ENCODE assay signal across 8 cellular contexts in the genomic region with DNA sequence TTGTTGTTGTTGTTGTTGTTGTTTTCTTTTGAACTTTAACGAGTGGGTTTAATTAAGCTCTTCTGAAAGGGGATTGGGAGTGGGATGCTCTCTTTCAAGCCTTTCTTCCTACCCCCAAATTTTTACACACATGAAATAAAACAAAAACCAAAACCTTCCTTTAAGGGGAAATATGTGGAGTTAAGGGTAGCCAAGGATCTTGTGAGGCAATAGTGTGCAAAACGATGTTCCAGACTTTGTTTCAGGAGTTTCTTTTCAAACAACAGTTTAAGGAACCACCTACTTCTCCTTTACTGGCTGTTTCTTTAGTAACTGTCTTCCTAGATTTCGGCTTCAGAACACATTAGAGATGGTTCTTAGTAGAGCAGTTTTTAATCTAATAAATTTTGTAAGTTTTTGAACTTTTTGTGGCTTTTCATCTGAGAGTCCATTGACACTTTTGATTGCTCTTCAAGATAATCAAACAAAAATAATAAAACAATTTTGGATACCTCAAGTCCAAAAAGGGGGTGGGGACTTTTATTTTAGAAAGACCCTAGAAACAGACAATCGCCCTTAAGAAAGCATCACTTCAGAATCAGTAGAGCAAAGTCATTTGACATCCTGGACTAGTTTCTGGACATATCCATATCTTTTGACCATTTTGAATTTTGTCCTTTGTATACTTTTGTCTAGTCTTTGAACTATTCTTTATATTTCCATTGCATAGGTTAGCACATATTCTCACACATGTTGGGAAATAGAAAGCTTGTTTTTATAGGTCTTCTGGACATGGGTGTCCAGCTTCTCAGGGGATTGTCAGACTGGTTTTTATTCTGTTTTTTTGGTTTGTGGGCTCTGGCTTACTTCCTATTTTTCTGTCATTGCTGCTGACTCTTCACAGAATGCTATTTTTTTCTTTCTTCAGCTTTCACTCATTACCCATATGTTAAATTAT. TPM values are rescaled to one million over a fixed set of nuclear protein-coding genes. Genes with fewer than 3 reads are reported as not detected.
DNase-seq lines count a peak whose midpoint lies in the region; ATAC-seq and TF ChIP-seq lines count a peak whose summit lies in the region.
"Had no signal": no experiment of that assay in that cellular context is flagged by ENCODE, and none has a peak within 500 bp of the region (broad histone marks: within the 10 kb centered on the region; RNA-seq: fewer than 3 reads in every experiment).

No MANE protein-coding gene starts in this region.

- peak overlapping the region; percentile 52 to 85 for H3K27ac ChIP-seq in left lung
- H3K27ac ChIP-seq: VCaP had no signal

- peaks cover 24 to 68% of the 10 kb centered on the region in 2 donors for H3K4me1 ChIP-seq in left lung

- ATAC-seq in GM18907 (IDR thresholded peaks at IDR 0.05; ENCODE audit: unreplicated experiment), result peak; percentile 56
- ATAC-seq in HG02885 (IDR thresholded peaks at IDR 0.05; ENCODE audit: poor library complexity, unreplicated experiment), result peak; percentile 53
- ATAC-seq in left lung, result no peak

- no peaks in the 10 kb centered on the region for H3K36me3 ChIP-seq in left lung

- H3K27me3 ChIP-seq in left lung, result no peaks in the 10 kb centered on the region

- no peaks in the 10 kb centered on the region for H3K9me3 ChIP-seq in left lung

- no peak for TF ChIP-seq CTCF in left lung (IDR thresholded peaks at IDR 0.05)

- H3K4me3 ChIP-seq in left lung, result peak overlapping the region in 1 of 2 donors; percentile 18

- intact Hi-C loops in left lung (cut with DNase I), result loop anchor here in 1 of 2 donors (10.0 kb wide), 1 partner anchor 797 kb away; no protein-coding TSS in a partner anchor

- DNase-seq in SIG-M5 treated with dmso at 0.1 percent for 504 hours (lab: John Stamatoyannopoulos, UW; ENCODE audit: unreplicated experiment) (peak; percentile 92), left lung (no peak), NCI-H226 (no peak), GOT3 (lab: John Stamatoyannopoulos, UW) (no peak)
- no peak for DNase-seq in stimulated activated CD4-positive, alpha-beta T cell treated with anti-CD3 and anti-CD28 coated beads, Interleukin-1b, Interleukin-23, amount 100 ng/mL, for 48 hours

RNA-seq across cellular contexts. Expression of a gene that starts 6.0 kb away (rescaled TPM):
- 10 to 100 TPM; 27.5 to 29.6 TPM for total RNA-seq in left lung
